ENCODE assay signal across 1 cellular context in genomic region chr11:2725367-2726300, GRCh38.
TF ChIP-seq lines count a peak whose summit lies in the region.

No MANE protein-coding gene starts in this region.

TF ChIP-seq in HepG2, 621 proteins besides CTCF, POLR2A, EP300 and RAD21 (continued from another document and continues in another):
- TF ChIP-seq HMGXB3 (CRISPR knock-in tag; IDR thresholded peaks at IDR 0.05; ENCODE audit: borderline replicate concordance) (no peak), AGO2 (optimal IDR thresholded peaks at IDR 0.05; ENCODE audit: low read depth, low read length) (peak; percentile 58), ZNF512B (CRISPR knock-in tag; IDR thresholded peaks at IDR 0.05; ENCODE audit: borderline replicate concordance) (0 out of 2 replicates have a peak, but pooled peaks have one; percentile 22), TRIM22 (IDR thresholded peaks at IDR 0.05) (no peak), PHF21A (CRISPR knock-in tag; IDR thresholded peaks at IDR 0.05) (0 out of 2 replicates have a peak, but pooled peaks have one; percentile 21), ADNP (CRISPR knock-in tag; IDR thresholded peaks at IDR 0.05) (no peak), TBX2 (CRISPR knock-in tag; IDR thresholded peaks at IDR 0.05; ENCODE audit: borderline replicate concordance) (no peak), DNMT1 (CRISPR knock-in tag; IDR thresholded peaks at IDR 0.05) (0 out of 2 replicates have a peak, but pooled peaks have one; percentile 55), MTA1 (CRISPR knock-in tag; IDR thresholded peaks at IDR 0.05; ENCODE audit: borderline replicate concordance) (no peak), SAP130 (CRISPR knock-in tag; IDR thresholded peaks at IDR 0.05; ENCODE audit: low read depth) (peak; percentile 33; the same call in 1 of the 2 replicates), ZNF709 (CRISPR knock-in tag; IDR thresholded peaks at IDR 0.05) (no peak), RFX5 (IDR thresholded peaks at IDR 0.05; ENCODE audit: low read depth, low read length) (no peak), FOXO4 (CRISPR knock-in tag; conservative IDR thresholded peaks at IDR 0.05) (0 out of 2 replicates have a peak, but pooled peaks have one; percentile 30), AKNA (CRISPR knock-in tag; IDR thresholded peaks at IDR 0.05; ENCODE audit: borderline replicate concordance) (no peak), MNT (IDR thresholded peaks at IDR 0.05) (no peak), ZFY (CRISPR knock-in tag; IDR thresholded peaks at IDR 0.05) (peak; percentile 56), MTERF4 (CRISPR knock-in tag; IDR thresholded peaks at IDR 0.05) (no peak), MTA3 (CRISPR knock-in tag; IDR thresholded peaks at IDR 0.05) (no peak), NCOA5 (CRISPR knock-in tag; IDR thresholded peaks at IDR 0.05) (no peak), SATB2 (CRISPR knock-in tag; IDR thresholded peaks at IDR 0.05) (no peak), ZNF629 (CRISPR knock-in tag; conservative IDR thresholded peaks at IDR 0.05) (no peak), TCF12 (IDR thresholded peaks at IDR 0.05) (no peak), TCF12 (CRISPR knock-in tag; IDR thresholded peaks at IDR 0.05) (no peak), ZNF281 (CRISPR knock-in tag; IDR thresholded peaks at IDR 0.05; ENCODE audit: borderline replicate concordance) (0 out of 2 replicates have a peak, but pooled peaks have one; percentile 31), PATZ1 (CRISPR knock-in tag; IDR thresholded peaks at IDR 0.05) (peak; percentile 81), HNRNPL (IDR thresholded peaks at IDR 0.05; ENCODE audit: low read depth, low read length) (peak; percentile 75; the same call in 1 of the 2 replicates), ZNF567 (CRISPR knock-in tag; IDR thresholded peaks at IDR 0.05; ENCODE audit: borderline replicate concordance) (no peak), HDAC1 (CRISPR knock-in tag; IDR thresholded peaks at IDR 0.05) (peak; percentile 53; the same call in 1 of the 2 replicates), THAP11 (CRISPR knock-in tag; IDR thresholded peaks at IDR 0.05) (no peak), POLR2AphosphoS5 (IDR thresholded peaks at IDR 0.05; ENCODE audit: low read depth, low read length) (0 out of 2 replicates have a peak, but pooled peaks have one; percentile 52), NCOA1 (CRISPR knock-in tag; IDR thresholded peaks at IDR 0.05) (no peak), ZNF550 (CRISPR knock-in tag; IDR thresholded peaks at IDR 0.05; ENCODE audit: borderline replicate concordance) (no peak), PRPF4 (IDR thresholded peaks at IDR 0.05; ENCODE audit: low read depth, low read length, poor library complexity, severe bottlenecking) (no peak)
